ENCODE assay signal across 7 cellular contexts in genomic region chr1:90707363-90707710, GRCh38. TPM values are rescaled to one million over a fixed set of nuclear protein-coding genes. Genes with fewer than 3 reads are reported as not detected.
DNase-seq lines count a peak whose midpoint lies in the region; TF ChIP-seq lines count a peak whose summit lies in the region.

No MANE protein-coding gene starts in this region.

- peaks cover 40% of the 10 kb centered on the region for H3K27me3 ChIP-seq in WERI-Rb-1 (ENCODE audit: insufficient read depth, low read depth, severe bottlenecking)
- peaks cover 93% of the 10 kb centered on the region for H3K27me3 ChIP-seq in iPS-15b (ENCODE audit: control insufficient read depth, insufficient read depth, low read length)
- peaks cover 98% of the 10 kb centered on the region for H3K27me3 ChIP-seq in smooth muscle cell (ENCODE audit: low read depth)

- H3K4me3 ChIP-seq in WERI-Rb-1 (ENCODE audit: low read depth, low read length): peak overlapping the region; percentile 68
- peak overlapping the region; percentile 54 for H3K4me3 ChIP-seq in iPS-15b (ENCODE audit: low read depth, low read length)
- peak overlapping the region; percentile 46 for H3K4me3 ChIP-seq in smooth muscle cell

- no peaks in the 10 kb centered on the region for H3K79me2 ChIP-seq in smooth muscle cell (ENCODE audit: low read depth)

- H3K9me3 ChIP-seq in WERI-Rb-1 (ENCODE audit: severe bottlenecking): no peaks in the 10 kb centered on the region
- H3K9me3 ChIP-seq in iPS-15b (ENCODE audit: control insufficient read depth, insufficient read depth, low read length): no peaks in the 10 kb centered on the region
- H3K9me3 ChIP-seq in smooth muscle cell (replicated peaks; ENCODE audit: low read depth): no peaks in the 10 kb centered on the region

- H3K4me2 ChIP-seq in smooth muscle cell: peak overlapping the region; percentile 93

- H4K20me1 ChIP-seq in smooth muscle cell (ENCODE audit: low read depth): no peaks in the 10 kb centered on the region

- H2AFZ ChIP-seq in smooth muscle cell (ENCODE audit: low read depth): no peak overlapping the region

- TF ChIP-seq CTCF in WERI-Rb-1 (IDR thresholded peaks at IDR 0.05; ENCODE audit: low read depth, low read length) (no peak), smooth muscle cell (IDR thresholded peaks at IDR 0.05; ENCODE audit: borderline replicate concordance, insufficient read depth, poor library complexity, severe bottlenecking) (no peak)

- H3K27ac ChIP-seq in WERI-Rb-1 (no peak overlapping the region), smooth muscle cell (ENCODE audit: low read depth) (no peak overlapping the region)

- H3K36me3 ChIP-seq in WERI-Rb-1 (no peaks in the 10 kb centered on the region), iPS-15b (ENCODE audit: control insufficient read depth, insufficient read depth, low read length) (no peaks in the 10 kb centered on the region), smooth muscle cell (ENCODE audit: low read depth) (no peaks in the 10 kb centered on the region)

- peaks cover 14% of the 10 kb centered on the region for H3K4me1 ChIP-seq in iPS-15b (ENCODE audit: control insufficient read depth, insufficient read depth, low read length)
- peaks cover 19% of the 10 kb centered on the region for H3K4me1 ChIP-seq in smooth muscle cell (ENCODE audit: low read depth)

- H3K9ac ChIP-seq in iPS-15b (ENCODE audit: low read depth, low read length) (no peak overlapping the region), smooth muscle cell (ENCODE audit: low read depth) (no peak overlapping the region)

- WGBS in smooth muscle cell (ENCODE audit: low lambda C conversion rate): 1% methylated on average over 21 of the region's 21 CpGs

- DNase-seq in HT1080 (ENCODE audit: low read depth): peak; percentile 13
- peak; percentile 62 for DNase-seq in WERI-Rb-1
- no peak for DNase-seq in smooth muscle cell (lab: John Stamatoyannopoulos, UW; ENCODE audit: unreplicated experiment)
- DNase-seq in NOMO-1 treated with DMSO at 0.1 percent for 48 hours (lab: John Stamatoyannopoulos, UW; ENCODE audit: unreplicated experiment): no peak
- DNase-seq in NOMO-1 (lab: John Stamatoyannopoulos, UW; ENCODE audit: unreplicated experiment in 2 of 2): no peak
- no peak for DNase-seq in anterior cingulate cortex (lab: John Stamatoyannopoulos, UW)

- no peaks in the 10 kb centered on the region for H3F3A ChIP-seq in smooth muscle cell (ENCODE audit: low read depth)

RNA-seq across cellular contexts. Expression of gene BARHL2, which starts 9.8 kb away (rescaled TPM):
- not detected in 2 replicates for total RNA-seq in HT1080 (2014; rRNA removed; shearing (Covaris generic))
- polyA plus RNA-seq in HT1080 (2015; cell fraction: cytosol; rRNA removed): not detected in 2 replicates
- not detected in 2 replicates for polyA plus RNA-seq in HT1080 (2015; cell fraction: nucleus; rRNA removed)
- not detected in 2 replicates for total RNA-seq in smooth muscle cell
- not detected in 2 replicates for polyA plus RNA-seq in smooth muscle cell

Comparison
In these comparisons a context has a peak if more than half of its experiments do, and no peak if none do; other contexts are left out.
1. DNase-seq: peak in HT1080 (single experiment) and WERI-Rb-1 (single experiment); none in smooth muscle cell (single experiment), NOMO-1 treated with DMSO at 0.1 percent for 48 hours (single experiment), NOMO-1 (0 of 2) and anterior cingulate cortex (0 of 58).
2. Peak in every context shown above with its lines, with median percentiles within 50 percentile points of each other: H3K4me3 ChIP-seq.